Comparison of ENCODE assay signal across 10 cellular contexts in genomic region chr7:37786741-37787569, GRCh38.
A peak's percentile ranks its signal among the peaks of the same experiment; 100 is the strongest.
DNase-seq lines count a peak whose midpoint lies in the region; ATAC-seq and TF ChIP-seq lines count a peak whose summit lies in the region.
"Had no signal": no experiment of that assay in that cellular context is flagged by ENCODE, and none has a peak within 500 bp of the region (broad histone marks: within the 10 kb centered on the region; RNA-seq: fewer than 3 reads in every experiment).

No MANE protein-coding gene starts in this region.

- DNase-seq in left ventricle myocardium superior = no peak
- DNase-seq in left ventricle myocardium inferior = no peak
- peak; percentile 82 for DNase-seq in OCI-M1 (lab: John Stamatoyannopoulos, UW)
- no peak for DNase-seq in upper lobe of right lung
- no peak for DNase-seq in aorta
- DNase-seq in OCI-M2 (lab: John Stamatoyannopoulos, UW; ENCODE audit: unreplicated experiment) = no peak
- no peak for DNase-seq in effector CD8-positive, alpha-beta T cell (lab: John Stamatoyannopoulos, UW)

- H3K27me3 ChIP-seq in left ventricle myocardium inferior (ENCODE audit: low read depth) (no peaks in the 10 kb centered on the region), upper lobe of right lung (no peaks in the 10 kb centered on the region), aorta (ENCODE audit: control insufficient read depth in 1 of 2, insufficient read depth in 2 of 2, low read length in 1 of 2) (no peaks in the 10 kb centered on the region)

- intact Hi-C loops in left ventricle myocardium superior (cut with micrococcal nuclease) = no loop called here
- intact Hi-C loops in left ventricle myocardium inferior (cut with micrococcal nuclease) = no loop called here
- intact Hi-C loops in upper lobe of right lung (cut with DNase I) = no loop called here
- intact Hi-C loops in aorta (cut with DNase I) = no loop called here

- H3K4me1 ChIP-seq in left ventricle myocardium inferior (no peaks in the 10 kb centered on the region), upper lobe of right lung (no peaks in the 10 kb centered on the region), aorta (ENCODE audit: control insufficient read depth in 1 of 2, insufficient read depth in 2 of 2, low read length in 2 of 2) (peaks cover 0 to 2% of the 10 kb centered on the region in 2 donors)

- TF ChIP-seq CTCF in left ventricle myocardium inferior (IDR thresholded peaks at IDR 0.05; ENCODE audit: borderline replicate concordance) = no peak
- no peak for TF ChIP-seq CTCF in upper lobe of right lung (IDR thresholded peaks at IDR 0.05)

- H3K4me3 ChIP-seq in left ventricle myocardium inferior (no peak overlapping the region), upper lobe of right lung (no peak overlapping the region), aorta (ENCODE audit: low read length in 2 of 2) (no peak overlapping the region)
- H3K4me3 ChIP-seq: skin epidermis had no signal

- WGBS in aorta, 2 donors = 67 to 70% methylated on average over 6 of the region's 6 CpGs

- H3K27ac ChIP-seq in left ventricle myocardium inferior (replicated peaks) (no peak overlapping the region), upper lobe of right lung (no peak overlapping the region), aorta (ENCODE audit: low read depth in 1 of 2, low read length in 2 of 2) (no peak overlapping the region)
- H3K27ac ChIP-seq: KMS-11 had no signal

- H3K9me3 ChIP-seq in left ventricle myocardium inferior (replicated peaks) (no peaks in the 10 kb centered on the region), upper lobe of right lung (no peaks in the 10 kb centered on the region), aorta (ENCODE audit: control insufficient read depth, low read length) (peaks cover 1% of the 10 kb centered on the region)

- peak; percentile 29 for ATAC-seq in left ventricle myocardium superior
- ATAC-seq in HG02981 (IDR thresholded peaks at IDR 0.05; ENCODE audit: unreplicated experiment) = peak; percentile 89
- ATAC-seq in upper lobe of right lung = peak; percentile 79
- no peak for ATAC-seq in aorta (ENCODE audit: low FRiP score)

- H3K36me3 ChIP-seq in left ventricle myocardium inferior (no peaks in the 10 kb centered on the region), upper lobe of right lung (no peaks in the 10 kb centered on the region), aorta (ENCODE audit: control insufficient read depth in 1 of 2, insufficient read depth in 2 of 2, low read length in 1 of 2) (no peaks in the 10 kb centered on the region)
